14 cellular contexts compared by ENCODE assay signal in the genomic region with DNA sequence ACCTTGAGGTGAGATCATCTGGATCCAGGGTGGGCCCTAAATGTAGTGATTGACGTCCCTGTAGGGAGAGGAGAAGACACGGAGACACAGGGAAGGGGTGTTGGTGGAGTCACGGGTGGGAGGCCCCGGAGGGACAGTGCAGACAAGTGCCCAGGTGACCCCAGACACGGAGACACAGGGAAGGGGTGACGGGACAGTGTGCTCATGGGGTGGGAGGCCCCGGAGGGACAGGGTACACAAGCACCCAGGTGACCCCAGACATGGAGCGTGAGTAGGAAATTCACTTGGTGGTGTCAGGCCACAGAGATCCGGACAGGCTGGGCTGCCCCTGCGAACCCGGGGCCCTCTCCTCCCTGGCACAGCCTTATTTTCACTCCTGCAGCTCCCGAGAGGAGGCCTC.
DNase-seq lines count a peak whose midpoint lies in the region; ATAC-seq and TF ChIP-seq lines count a peak whose summit lies in the region.
"Had no signal": no experiment of that assay in that cellular context is flagged by ENCODE, and none has a peak within 500 bp of the region (broad histone marks: within the 10 kb centered on the region; RNA-seq: fewer than 3 reads in every experiment).

No MANE protein-coding gene starts in this region.

- no peaks in the 10 kb centered on the region for H3K4me1 Mint-ChIP-seq in activated naive CD8-positive, alpha-beta T cell treated with anti-CD3 and anti-CD28 coated beads, Interleukin-2, amount 10 ng/mL, durations not matched to agents 7 days and 5 days
- no peaks in the 10 kb centered on the region for H3K4me1 Mint-ChIP-seq in activated naive CD8-positive, alpha-beta T cell treated with anti-CD3 and anti-CD28 coated beads for 36 hours
- peaks cover 45% of the 10 kb centered on the region for H3K4me1 Mint-ChIP-seq in nephron progenitor cell
- no peaks in the 10 kb centered on the region for H3K4me1 Mint-ChIP-seq in stimulated activated memory B cell treated with anti-CD40 and anti-IgM and Interleukin-4, amounts not matched to agents 10 μg/mL and 1 μg/mL and 100 μg/mL, for 72 hours

- H3K36me3 Mint-ChIP-seq in activated naive CD8-positive, alpha-beta T cell treated with anti-CD3 and anti-CD28 coated beads, Interleukin-2, amount 10 ng/mL, durations not matched to agents 7 days and 5 days: no peaks in the 10 kb centered on the region
- H3K36me3 Mint-ChIP-seq in activated naive CD8-positive, alpha-beta T cell treated with anti-CD3 and anti-CD28 coated beads for 36 hours: no peaks in the 10 kb centered on the region
- no peaks in the 10 kb centered on the region for H3K36me3 Mint-ChIP-seq in nephron progenitor cell (ENCODE audit: low read depth)
- no peaks in the 10 kb centered on the region for H3K36me3 Mint-ChIP-seq in stimulated activated memory B cell treated with anti-CD40 and anti-IgM and Interleukin-4, amounts not matched to agents 10 μg/mL and 1 μg/mL and 100 μg/mL, for 72 hours
- no peaks in the 10 kb centered on the region for H3K36me3 Mint-ChIP-seq in activated naive CD4-positive, alpha-beta T cell treated with anti-CD3 and anti-CD28 coated beads, Interleukin-2, amount 50 U/mL, for 72 hours

- H3K27ac Mint-ChIP-seq in activated naive CD8-positive, alpha-beta T cell treated with anti-CD3 and anti-CD28 coated beads, Interleukin-2, amount 10 ng/mL, durations not matched to agents 7 days and 5 days: no peak overlapping the region
- no peak overlapping the region for H3K27ac Mint-ChIP-seq in activated naive CD8-positive, alpha-beta T cell treated with anti-CD3 and anti-CD28 coated beads for 36 hours
- peak overlapping the region; percentile 6 for H3K27ac Mint-ChIP-seq in nephron progenitor cell
- no peak overlapping the region for H3K27ac Mint-ChIP-seq in stimulated activated memory B cell treated with anti-CD40 and anti-IgM and Interleukin-4, amounts not matched to agents 10 μg/mL and 1 μg/mL and 100 μg/mL, for 72 hours
- no peak overlapping the region for H3K27ac Mint-ChIP-seq in activated naive CD4-positive, alpha-beta T cell treated with anti-CD3 and anti-CD28 coated beads, Interleukin-2, amount 50 U/mL, for 72 hours

- H3K9me3 Mint-ChIP-seq in activated naive CD8-positive, alpha-beta T cell treated with anti-CD3 and anti-CD28 coated beads, Interleukin-2, amount 10 ng/mL, durations not matched to agents 7 days and 5 days: no peaks in the 10 kb centered on the region
- H3K9me3 Mint-ChIP-seq in activated naive CD8-positive, alpha-beta T cell treated with anti-CD3 and anti-CD28 coated beads for 36 hours: no peaks in the 10 kb centered on the region
- H3K9me3 Mint-ChIP-seq in nephron progenitor cell: no peaks in the 10 kb centered on the region
- H3K9me3 Mint-ChIP-seq in stimulated activated memory B cell treated with anti-CD40 and anti-IgM and Interleukin-4, amounts not matched to agents 10 μg/mL and 1 μg/mL and 100 μg/mL, for 72 hours: no peaks in the 10 kb centered on the region
- no peaks in the 10 kb centered on the region for H3K9me3 Mint-ChIP-seq in activated naive CD4-positive, alpha-beta T cell treated with anti-CD3 and anti-CD28 coated beads, Interleukin-2, amount 50 U/mL, for 72 hours

- H3K27me3 Mint-ChIP-seq in activated naive CD8-positive, alpha-beta T cell treated with anti-CD3 and anti-CD28 coated beads, Interleukin-2, amount 10 ng/mL, durations not matched to agents 7 days and 5 days: no peaks in the 10 kb centered on the region
- H3K27me3 Mint-ChIP-seq in activated naive CD8-positive, alpha-beta T cell treated with anti-CD3 and anti-CD28 coated beads for 36 hours: peaks cover 3% of the 10 kb centered on the region
- H3K27me3 Mint-ChIP-seq in nephron progenitor cell (ENCODE audit: low read depth, poor library complexity): peaks cover 11% of the 10 kb centered on the region
- H3K27me3 Mint-ChIP-seq in stimulated activated memory B cell treated with anti-CD40 and anti-IgM and Interleukin-4, amounts not matched to agents 10 μg/mL and 1 μg/mL and 100 μg/mL, for 72 hours: peaks cover 12% of the 10 kb centered on the region

- ATAC-seq in activated naive CD8-positive, alpha-beta T cell treated with anti-CD3 and anti-CD28 coated beads, Interleukin-2, amount 10 ng/mL, durations not matched to agents 7 days and 5 days (ENCODE audit: low read depth): no peak
- ATAC-seq in esophagus mucosa (peak; percentile 38), GM18858 (IDR thresholded peaks at IDR 0.05; ENCODE audit: unreplicated experiment) (no peak)
- peak; percentile 65 for ATAC-seq in stimulated activated memory B cell treated with anti-CD40 and anti-IgM and Interleukin-4, amounts not matched to agents 10 μg/mL and 1 μg/mL and 100 μg/mL, for 72 hours
- no peak for ATAC-seq in activated naive CD4-positive, alpha-beta T cell treated with anti-CD3 and anti-CD28 coated beads, Interleukin-2, amount 50 U/mL, for 72 hours

- no peak overlapping the region for H3K4me3 Mint-ChIP-seq in activated naive CD8-positive, alpha-beta T cell treated with anti-CD3 and anti-CD28 coated beads, Interleukin-2, amount 10 ng/mL, durations not matched to agents 7 days and 5 days
- no peak overlapping the region for H3K4me3 Mint-ChIP-seq in activated naive CD8-positive, alpha-beta T cell treated with anti-CD3 and anti-CD28 coated beads for 36 hours
- no peak overlapping the region for H3K4me3 Mint-ChIP-seq in nephron progenitor cell
- no peak overlapping the region for H3K4me3 Mint-ChIP-seq in stimulated activated memory B cell treated with anti-CD40 and anti-IgM and Interleukin-4, amounts not matched to agents 10 μg/mL and 1 μg/mL and 100 μg/mL, for 72 hours

- POLR2A ChIA-PET in activated naive CD8-positive, alpha-beta T cell treated with anti-CD3 and anti-CD28 coated beads, Interleukin-2, amount 10 ng/mL, durations not matched to agents 7 days and 5 days (lab: Charles Lee): interaction anchor here (0.6 kb wide), 1 partner anchor 397 kb away, joined by 3 read pairs; no protein-coding TSS in a partner anchor

- TF ChIP-seq CTCF in nephron progenitor cell (IDR thresholded peaks at IDR 0.05): no peak

- DNase-seq in activated naive CD8-positive, alpha-beta T cell treated with anti-CD3 and anti-CD28 coated beads, Interleukin-2, amount 10 ng/mL, durations not matched to agents 7 days and 5 days: peak; percentile 15
- no peak for DNase-seq in activated naive CD8-positive, alpha-beta T cell treated with anti-CD3 and anti-CD28 coated beads for 36 hours
- DNase-seq in nephron progenitor cell (no peak), NCI-H510A (lab: John Stamatoyannopoulos, UW) (no peak)
- DNase-seq in activated naive CD4-positive, alpha-beta T cell treated with anti-CD3 and anti-CD28 coated beads, Interleukin-2, amount 50 U/mL, for 72 hours (ENCODE audit: low spot score in 2 of 2): no peak
- DNase-seq: AML-193, GOT3, NCI-H1417 treated with DMSO at 0.1 percent for 48 hours, NCI-H1930, NCI-H345, NCI-H526 had no signal

Comparison
In these comparisons a context has a peak if more than half of its experiments do, and no peak if none do; other contexts are left out.
1. ATAC-seq: peak in esophagus mucosa (single experiment) and stimulated activated memory B cell treated with anti-CD40 and anti-IgM and Interleukin-4, amounts not matched to agents 10 μg/mL and 1 μg/mL and 100 μg/mL, for 72 hours (single experiment); none in activated naive CD8-positive, alpha-beta T cell treated with anti-CD3 and anti-CD28 coated beads, Interleukin-2, amount 10 ng/mL, durations not matched to agents 7 days and 5 days (single experiment), GM18858 (single experiment) and activated naive CD4-positive, alpha-beta T cell treated with anti-CD3 and anti-CD28 coated beads, Interleukin-2, amount 50 U/mL, for 72 hours (0 of 2).